Comparison of ENCODE assay signal across 8 cellular contexts in the genomic region with DNA sequence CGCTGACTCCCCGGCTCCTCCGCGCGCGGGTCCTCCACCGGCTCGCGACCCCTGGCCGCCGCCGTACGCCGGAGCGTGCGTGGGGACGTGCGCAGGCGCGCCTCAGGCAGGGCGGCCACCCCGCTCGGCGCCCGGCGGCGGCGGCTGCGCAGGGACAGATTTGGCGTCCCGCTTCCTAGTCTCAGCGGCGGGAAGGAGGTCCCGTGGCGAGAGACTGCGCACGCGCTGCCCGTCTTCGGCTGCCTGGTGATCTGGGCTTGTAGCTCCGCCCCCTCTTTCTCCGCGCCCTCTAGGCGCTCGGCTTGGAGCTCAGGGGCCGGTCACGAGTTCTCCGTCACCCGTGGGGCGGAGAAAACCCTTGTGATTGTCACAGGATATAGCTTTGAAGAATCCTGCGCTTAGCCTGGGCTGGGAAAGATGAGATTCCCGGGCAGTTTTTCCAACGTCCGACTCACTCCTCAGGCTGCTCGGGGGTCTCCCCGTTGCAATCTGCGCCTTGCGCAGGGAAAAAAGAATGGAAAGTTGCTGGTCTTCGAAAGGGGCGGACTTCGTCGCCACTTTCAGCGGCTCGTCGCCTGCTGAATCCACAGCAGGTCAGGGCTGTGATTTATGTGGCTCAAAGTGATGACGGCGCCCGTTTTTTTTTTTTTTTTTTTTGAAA. TPM values are rescaled to one million over a fixed set of nuclear protein-coding genes. Genes with fewer than 3 reads are reported as not detected.
A peak's percentile ranks its signal among the peaks of the same experiment; 100 is the strongest.
DNase-seq lines count a peak whose midpoint lies in the region; ATAC-seq and TF ChIP-seq lines count a peak whose summit lies in the region.

A gene with protein sequence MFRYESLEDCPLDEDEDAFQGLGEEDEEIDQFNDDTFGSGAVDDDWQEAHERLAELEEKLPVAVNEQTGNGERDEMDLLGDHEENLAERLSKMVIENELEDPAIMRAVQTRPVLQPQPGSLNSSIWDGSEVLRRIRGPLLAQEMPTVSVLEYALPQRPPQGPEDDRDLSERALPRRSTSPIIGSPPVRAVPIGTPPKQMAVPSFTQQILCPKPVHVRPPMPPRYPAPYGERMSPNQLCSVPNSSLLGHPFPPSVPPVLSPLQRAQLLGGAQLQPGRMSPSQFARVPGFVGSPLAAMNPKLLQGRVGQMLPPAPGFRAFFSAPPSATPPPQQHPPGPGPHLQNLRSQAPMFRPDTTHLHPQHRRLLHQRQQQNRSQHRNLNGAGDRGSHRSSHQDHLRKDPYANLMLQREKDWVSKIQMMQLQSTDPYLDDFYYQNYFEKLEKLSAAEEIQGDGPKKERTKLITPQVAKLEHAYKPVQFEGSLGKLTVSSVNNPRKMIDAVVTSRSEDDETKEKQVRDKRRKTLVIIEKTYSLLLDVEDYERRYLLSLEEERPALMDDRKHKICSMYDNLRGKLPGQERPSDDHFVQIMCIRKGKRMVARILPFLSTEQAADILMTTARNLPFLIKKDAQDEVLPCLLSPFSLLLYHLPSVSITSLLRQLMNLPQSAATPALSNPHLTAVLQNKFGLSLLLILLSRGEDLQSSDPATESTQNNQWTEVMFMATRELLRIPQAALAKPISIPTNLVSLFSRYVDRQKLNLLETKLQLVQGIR (minus strand): TSS at position 88 of the 661 bp plus-strand sequence. CDS start 142 bp downstream, outside the sequence.

- peak; percentile 95 for ATAC-seq in HG02798 (IDR thresholded peaks at IDR 0.05; ENCODE audit: poor library complexity, unreplicated experiment)

- H3K27me3 ChIP-seq in adipocyte (replicated peaks; ENCODE audit: control insufficient read depth, insufficient read depth, low read length) (no peaks in the 10 kb centered on the region), cardiac muscle cell (no peaks in the 10 kb centered on the region), parathyroid adenoma (ENCODE audit: control insufficient read depth, insufficient read depth, low read length) (no peaks in the 10 kb centered on the region), tibial nerve (no peaks in the 10 kb centered on the region)

- peak within 1 kb of the TSS; percentile 87 for H3K4me2 ChIP-seq in parathyroid adenoma (ENCODE audit: low read length)

- WGBS in tibial nerve, 2 donors, result 0% methylated on average over 57 to 68 of the region's 68 CpGs

- H3K27ac ChIP-seq in cardiac muscle cell (peak within 1 kb of the TSS; percentile 98), parathyroid adenoma (peak within 1 kb of the TSS; percentile 92), tibial nerve (peak within 1 kb of the TSS; percentile 89 to 100 (median 98))

- peak within 1 kb of the TSS; percentile 97 for H2AFZ ChIP-seq in parathyroid adenoma

- TF ChIP-seq EP300 in tibial nerve (IDR thresholded peaks at IDR 0.05), result peak; percentile 97 to 100

- DNase-seq in NCI-H1436 (lab: John Stamatoyannopoulos, UW) (peak; percentile 98), T follicular helper cell (ENCODE audit: low read depth) (peak; percentile 99), adipocyte (ENCODE audit: low read depth) (peak; percentile 100), cardiac muscle cell (ENCODE audit: low read depth in 1 of 2, low spot score in 1 of 2) (peak; percentile 99 to 100), tibial nerve (ENCODE audit: low spot score in 2 of 2) (peak; percentile 98 to 99)

- peak within 1 kb of the TSS; percentile 69 for H3K4me3 ChIP-seq in GM12875 (ENCODE audit: low read depth, low read length)
- H3K4me3 ChIP-seq in adipocyte (ENCODE audit: low read length), result peak within 1 kb of the TSS; percentile 92
- peak within 1 kb of the TSS; percentile 81 for H3K4me3 ChIP-seq in cardiac muscle cell
- H3K4me3 ChIP-seq in parathyroid adenoma (ENCODE audit: low read depth, low read length), result peak within 1 kb of the TSS; percentile 69
- H3K4me3 ChIP-seq in tibial nerve, result peak within 1 kb of the TSS; percentile 78 to 99 (median 90)

- H3K9ac ChIP-seq in adipocyte (ENCODE audit: low read length) (peak within 1 kb of the TSS; percentile 98), parathyroid adenoma (no peak within 1 kb of the TSS)

- no peaks in the 10 kb centered on the region for H3K79me2 ChIP-seq in parathyroid adenoma

- TF ChIP-seq CTCF in GM12875 (IDR thresholded peaks at IDR 0.05; ENCODE audit: borderline replicate concordance, insufficient read depth, low read depth, low read length) (no peak), cardiac muscle cell (IDR thresholded peaks at IDR 0.05; ENCODE audit: low read depth, low read length) (no peak), parathyroid adenoma (IDR thresholded peaks at IDR 0.05) (no peak), tibial nerve (IDR thresholded peaks at IDR 0.05) (peak in 2 of 5 experiments; percentile 28 to 44)

- peaks cover 28% of the 10 kb centered on the region for H3K36me3 ChIP-seq in adipocyte (ENCODE audit: control insufficient read depth, insufficient read depth, low read length, severe bottlenecking)
- peaks cover 26% of the 10 kb centered on the region for H3K36me3 ChIP-seq in cardiac muscle cell
- no peaks in the 10 kb centered on the region for H3K36me3 ChIP-seq in parathyroid adenoma (ENCODE audit: control insufficient read depth, insufficient read depth, low read length)
- peaks cover 0 to 23% (median 0%) of the 10 kb centered on the region in 3 donors for H3K36me3 ChIP-seq in tibial nerve

- no peaks in the 10 kb centered on the region for H3K9me3 ChIP-seq in adipocyte (ENCODE audit: control insufficient read depth, low read length)
- no peaks in the 10 kb centered on the region for H3K9me3 ChIP-seq in cardiac muscle cell (ENCODE audit: low read depth)
- H3K9me3 ChIP-seq in parathyroid adenoma (ENCODE audit: control insufficient read depth, low read length), result no peaks in the 10 kb centered on the region
- H3K9me3 ChIP-seq in tibial nerve, result no peaks in the 10 kb centered on the region

- TF ChIP-seq POLR2A in tibial nerve (IDR thresholded peaks at IDR 0.05), result peak; percentile 90 to 98

- peaks cover 30% of the 10 kb centered on the region for H3K4me1 ChIP-seq in adipocyte (ENCODE audit: control insufficient read depth, insufficient read depth, low read length)
- H3K4me1 ChIP-seq in cardiac muscle cell (ENCODE audit: low read depth), result peaks cover 4% of the 10 kb centered on the region
- H3K4me1 ChIP-seq in parathyroid adenoma, result peaks cover 3% of the 10 kb centered on the region
- peaks cover 0 to 49% (median 20%) of the 10 kb centered on the region in 4 donors for H3K4me1 ChIP-seq in tibial nerve

RNA-seq across cellular contexts. Expression of the gene that starts here (rescaled TPM):
- total RNA-seq in cardiac muscle cell (7.9 and 10.9 TPM in 2 replicates), tibial nerve (10 to 100 TPM; 11.4 to 16.1 (median 14.1) TPM)
- 11.4 and 15.8 TPM in 2 replicates for polyA plus RNA-seq in cardiac muscle cell

Comparison
In these comparisons a context has a peak if more than half of its experiments do, and no peak if none do; other contexts are left out.
1. Peak in every context shown above with its lines: DNase-seq, ATAC-seq, H3K4me3 ChIP-seq and H3K27ac ChIP-seq.